ENCODE assay signal across 18 cellular contexts in genomic region chr4:39539026-39539690, GRCh38. TPM values are rescaled to one million over a fixed set of nuclear protein-coding genes. Genes with fewer than 3 reads are reported as not detected.
DNase-seq lines count a peak whose midpoint lies in the region; ATAC-seq and TF ChIP-seq lines count a peak whose summit lies in the region.
"Had no signal": no experiment of that assay in that cellular context is flagged by ENCODE, and none has a peak within 500 bp of the region (broad histone marks: within the 10 kb centered on the region; RNA-seq: fewer than 3 reads in every experiment).

No MANE protein-coding gene starts in this region.

- no TSS peak for BruUV-seq in PC-3 (replicated peaks; lab: Mats Ljungman, UMichigan)

- H3K4me2 ChIP-seq in PC-3 (ENCODE audit: low read length): peak overlapping the region; percentile 77

- H3K4me1 ChIP-seq in PC-3 (ENCODE audit: insufficient read depth, low read length) (peaks cover 53% of the 10 kb centered on the region), prostate gland (replicated peaks) (peaks cover 3% of the 10 kb centered on the region)

- peak overlapping the region; percentile 25; the same call in 1 of the 2 replicates for H2AFZ ChIP-seq in PC-3 (ENCODE audit: low read length)

- intact Hi-C loops in PC-3 (cut with micrococcal nuclease): no loop called here
- intact Hi-C loops in prostate gland (cut with DNase I): no loop called here

- no peaks in the 10 kb centered on the region for H4K20me1 ChIP-seq in PC-3 (ENCODE audit: low read length)

- H3F3A ChIP-seq in PC-3 (ENCODE audit: low read length, unreplicated experiment): peaks cover 16% of the 10 kb centered on the region

- H3K27me3 ChIP-seq in PC-3 (ENCODE audit: low read length): no peaks in the 10 kb centered on the region
- H3K27me3 ChIP-seq in prostate gland (replicated peaks; ENCODE audit: insufficient read depth): no peaks in the 10 kb centered on the region

- H3K9me3 ChIP-seq in PC-3 (ENCODE audit: low read length) (no peaks in the 10 kb centered on the region), prostate gland (no peaks in the 10 kb centered on the region)

- ATAC-seq in PC-3: peak; percentile 23
- ATAC-seq: activated T-cell treated with anti-CD3 and anti-CD28 coated beads, Interleukin-2, amount 50 U/mL, for 72 hours had no signal

- TF ChIP-seq POLR2A in prostate gland (IDR thresholded peaks at IDR 0.05): no peak

- CTCF ChIA-PET in PC-3 (lab: Charles Lee): no interaction called here

- DNase-seq in DMS53 (lab: John Stamatoyannopoulos, UW) (peak; percentile 53), DMS53 treated with DMSO at 0.1 percent for 48 hours (lab: John Stamatoyannopoulos, UW; ENCODE audit: unreplicated experiment) (no peak), PC-3 (peak; percentile 68), fibroblast of gingiva (ENCODE audit: low read depth) (peak; percentile 78), prostate gland (ENCODE audit: low spot score) (peak; percentile 86), C1 segment of cervical spinal cord (lab: John Stamatoyannopoulos, UW) (no peak), NCI-H1092 (lab: John Stamatoyannopoulos, UW) (no peak)
- no peak for DNase-seq in stimulated activated CD4-positive, alpha-beta T cell treated with anti-CD3 and anti-CD28 coated beads, Interleukin-12 subunit alpha, Interleukin-12 subunit beta, amount 100 ng/mL, for 4 hours
- DNase-seq: 8988T; activated CD4-positive, alpha-beta T cell treated with anti-CD3 and anti-CD28 coated beads, Interleukin-2, amount 10 ng/mL, durations not matched to agents 24 days and 14 days; activated T-cell treated with anti-CD3 and anti-CD28 coated beads, Interleukin-2, amount 50 U/mL, for 72 hours; amygdala; CD8-positive, alpha-beta memory T cell; effector CD4-positive, alpha-beta T cell; GF-D8; islet precursor cell; OCI-M1; substantia nigra had no signal

- H3K9ac ChIP-seq in PC-3 (ENCODE audit: low read length): peak overlapping the region; percentile 74

- 33% methylated on average over 7 of the region's 7 CpGs for WGBS in prostate gland

- H3K27ac ChIP-seq in PC-3 (ENCODE audit: low read length) (peak overlapping the region; percentile 97), prostate gland (peak overlapping the region; percentile 61 to 69)

- no peaks in the 10 kb centered on the region for H3K9me2 ChIP-seq in PC-3 (replicated peaks; ENCODE audit: low read length)

- TF ChIP-seq CTCF in PC-3 (conservative IDR thresholded peaks at IDR 0.05; ENCODE audit: low read depth, low read length) (no peak), prostate gland (IDR thresholded peaks at IDR 0.05) (no peak)

- H3K36me3 ChIP-seq in PC-3 (ENCODE audit: low read depth, low read length): no peaks in the 10 kb centered on the region; the same call in 1 of the 2 replicates
- H3K36me3 ChIP-seq in prostate gland: no peaks in the 10 kb centered on the region

- H3K4me3 ChIP-seq in PC-3 (ENCODE audit: low read length): peak overlapping the region; percentile 48
- H3K4me3 ChIP-seq in prostate gland: peak overlapping the region in 1 of 2 donors; percentile 6

- POLR2A ChIA-PET in PC-3 (lab: Charles Lee; ENCODE audit: unreplicated experiment): interaction anchor here (0.6 to 0.7 kb wide), 2 partner anchors 10 to 287 kb away, joined by 3 to 5 read pairs; no protein-coding TSS in a partner anchor

- no peaks in the 10 kb centered on the region for H3K79me2 ChIP-seq in PC-3 (ENCODE audit: low read length)

RNA-seq across cellular contexts. Expression of gene UGDH, which starts 11.9 kb away (rescaled TPM):
- total RNA-seq in PC-3 (2014; rRNA removed) (50.0 and 53.4 TPM in 2 replicates), prostate gland (100 to 1,000 TPM in 1 of 2 donors, 10 to 100 TPM in 1; 59.0 to 147 TPM)

Comparison
In these comparisons a context has a peak if more than half of its experiments do, and no peak if none do; other contexts are left out.
1. DNase-seq: peak in DMS53 (single experiment), PC-3 (single experiment), fibroblast of gingiva (single experiment) and prostate gland (single experiment); none in DMS53 treated with DMSO at 0.1 percent for 48 hours (single experiment), C1 segment of cervical spinal cord (0 of 14), stimulated activated CD4-positive, alpha-beta T cell treated with anti-CD3 and anti-CD28 coated beads, Interleukin-12 subunit alpha, Interleukin-12 subunit beta, amount 100 ng/mL, for 4 hours (single experiment) and NCI-H1092 (single experiment).